In the genomic region with DNA sequence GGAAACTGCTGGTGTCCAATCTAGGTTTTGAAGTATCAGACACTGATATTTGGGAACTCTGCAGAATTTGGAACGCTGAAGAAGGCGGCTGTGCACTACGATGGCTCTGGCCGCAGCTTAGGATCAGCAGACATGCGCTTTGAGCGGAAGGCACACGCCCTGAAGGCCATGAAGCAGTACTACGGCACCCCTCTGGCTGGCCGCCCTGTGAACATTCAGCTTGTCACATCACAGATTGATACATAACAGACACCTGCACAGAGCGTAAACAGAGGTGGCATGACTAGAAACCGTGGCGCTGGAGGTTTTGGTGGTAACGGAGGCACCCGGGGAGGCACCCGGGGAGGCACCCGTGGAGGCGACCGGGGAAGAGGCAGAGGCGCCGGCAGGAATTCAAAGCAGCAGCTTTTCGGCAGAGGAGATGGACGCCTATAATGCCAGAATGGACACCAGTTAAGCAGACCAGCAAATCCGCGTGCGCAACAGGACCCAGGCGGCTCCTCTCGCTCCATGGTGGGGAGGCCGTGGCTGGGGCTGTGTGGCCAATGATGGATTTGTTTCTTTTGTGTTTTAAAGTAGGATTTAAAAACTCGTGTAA, we compare ENCODE assay signal across 27 cellular contexts. TPM values are rescaled to one million over a fixed set of nuclear protein-coding genes. Genes with fewer than 3 reads are reported as not detected.
DNase-seq lines count a peak whose midpoint lies in the region; ATAC-seq and TF ChIP-seq lines count a peak whose summit lies in the region.
"Had no signal": no experiment of that assay in that cellular context is flagged by ENCODE, and none has a peak within 500 bp of the region (broad histone marks: within the 10 kb centered on the region; RNA-seq: fewer than 3 reads in every experiment).

No MANE protein-coding gene starts in this region.

- no peaks in the 10 kb centered on the region for H3K36me3 Mint-ChIP-seq in GM23338 (ENCODE audit: low read depth)
- no peaks in the 10 kb centered on the region for H3K36me3 Mint-ChIP-seq in CD14-positive monocyte
- H3K36me3 Mint-ChIP-seq: CD8-positive, alpha-beta T cell had no signal

- no peak overlapping the region for H4K8ac ChIP-seq in neuronal stem cell (ENCODE audit: low read depth, low read length)

- DNase-seq in BE2C (peak; percentile 32), GM23338 (ENCODE audit: low spot score) (no peak), neuronal stem cell (ENCODE audit: low spot score) (no peak), CD14-positive monocyte (ENCODE audit: low spot score) (no peak), iPS-NIHi11 (ENCODE audit: low spot score) (no peak)
- DNase-seq: C1 segment of cervical spinal cord; Caco-2; CD8-positive, alpha-beta T cell; GDM1; HCEC 1CT; IMR-90; MM.1S; NCI-H1417; NCI-H187; NCI-H2107; NCI-H526 treated with DMSO at 0.1 percent for 48 hours; SHP77 had no signal

- no peaks in the 10 kb centered on the region for H3K79me1 ChIP-seq in neuronal stem cell (ENCODE audit: low read depth, low read length)

- H3K4me3 Mint-ChIP-seq in GM23338, result no peak overlapping the region
- no peak overlapping the region for H3K4me3 Mint-ChIP-seq in CD14-positive monocyte
- H3K4me3 Mint-ChIP-seq: CD8-positive, alpha-beta T cell had no signal

- H3K4me2 ChIP-seq in GM23338, result no peak overlapping the region
- no peak overlapping the region for H3K4me2 ChIP-seq in neuronal stem cell (ENCODE audit: insufficient read depth, low read length, poor library complexity, severe bottlenecking)
- H3K4me2 ChIP-seq: KMS-11 had no signal

- no peaks in the 10 kb centered on the region for H4K20me1 ChIP-seq in GM23338 (replicated peaks; ENCODE audit: insufficient read depth)

- H2BK12ac ChIP-seq in neuronal stem cell (ENCODE audit: low read length), result no peak overlapping the region

- H3K9me3 Mint-ChIP-seq in GM23338 (no peaks in the 10 kb centered on the region), CD14-positive monocyte (peaks cover 0 to 2% (median 0%) of the 10 kb centered on the region in 7 donors)
- H3K9me3 Mint-ChIP-seq: CD8-positive, alpha-beta T cell had no signal

- peak; percentile 55; the same call in 2 of the 3 replicates for ATAC-seq in GM23338
- ATAC-seq in esophagus mucosa, result peak; percentile 13
- no peak for ATAC-seq in GM18511 (IDR thresholded peaks at IDR 0.05; ENCODE audit: unreplicated experiment)
- ATAC-seq: CD8-positive, alpha-beta T cell; GM12878; Panc1 had no signal

- H3K27me3 Mint-ChIP-seq in GM23338 (ENCODE audit: insufficient read depth, low read depth, poor library complexity) (no peaks in the 10 kb centered on the region), CD14-positive monocyte (ENCODE audit: low read depth in 3 of 3) (peaks cover 10 to 22% (median 20%) of the 10 kb centered on the region in 3 donors)

- H2BK5ac ChIP-seq in neuronal stem cell (ENCODE audit: low read length), result no peak overlapping the region

- H3K27ac ChIP-seq in GM23338 (ENCODE audit: low read depth) (no peak overlapping the region), neuronal stem cell (replicated peaks; ENCODE audit: low read length) (no peak overlapping the region)
- H3K27ac ChIP-seq: KMS-11, RWPE1, SK-N-MC had no signal

- no peaks in the 10 kb centered on the region for H3F3A ChIP-seq in GM23338 (replicated peaks; ENCODE audit: low read depth)

- H3K23ac ChIP-seq in neuronal stem cell (ENCODE audit: low read depth, low read length, poor library complexity), result no peak overlapping the region

- peak overlapping the region; percentile 48 for H3K18ac ChIP-seq in neuronal stem cell (ENCODE audit: low read length)

- H3K27ac Mint-ChIP-seq in GM23338 (no peak overlapping the region), CD14-positive monocyte (no peak overlapping the region)
- H3K27ac Mint-ChIP-seq: CD8-positive, alpha-beta T cell had no signal

- peak overlapping the region; percentile 9 for H3K9ac ChIP-seq in neuronal stem cell (ENCODE audit: low read depth, low read length, poor library complexity)
- H3K9ac ChIP-seq: KMS-11 had no signal

- no peak overlapping the region for H3K4ac ChIP-seq in neuronal stem cell (ENCODE audit: low read length)

- no peak overlapping the region for H2BK15ac ChIP-seq in neuronal stem cell (ENCODE audit: low read length)

- H3K4me3 ChIP-seq in BE2C (ENCODE audit: low read depth, low read length) (no peak overlapping the region), GM23338 (no peak overlapping the region), neuronal stem cell (ENCODE audit: low read length in 2 of 2) (no peak overlapping the region)
- H3K4me3 ChIP-seq: GM12878, SK-N-MC had no signal

- WGBS in neuronal stem cell (ENCODE audit: extremely low coverage in 2 of 2, insufficient read length in 2 of 2, insufficient replicate concordance in 1 of 2), 2 donors, result no CpG with 5 or more reads among the region's 29 CpGs

- no peaks in the 10 kb centered on the region for H3K9me2 ChIP-seq in GM23338 (ENCODE audit: insufficient read depth)

- H2BK120ac ChIP-seq in neuronal stem cell (ENCODE audit: low read depth, low read length), result no peak overlapping the region

- H3K36me3 ChIP-seq in BE2C, result no peaks in the 10 kb centered on the region
- H3K36me3 ChIP-seq in GM23338 (ENCODE audit: insufficient read depth), result no peaks in the 10 kb centered on the region
- no peaks in the 10 kb centered on the region for H3K36me3 ChIP-seq in neuronal stem cell (replicated peaks in 1 of 2; ENCODE audit: control insufficient read depth in 2 of 2, insufficient read depth in 2 of 2, low read length in 2 of 2)

- H2AFZ ChIP-seq in GM23338, result peak overlapping the region; percentile 74
- no peak overlapping the region for H2AFZ ChIP-seq in neuronal stem cell (ENCODE audit: low read length)

- no peak overlapping the region for H2AK5ac ChIP-seq in neuronal stem cell (ENCODE audit: low read depth, low read length)

- H3K14ac ChIP-seq in neuronal stem cell (ENCODE audit: low read length), result no peak overlapping the region

- TF ChIP-seq CTCF in BE2C (IDR thresholded peaks at IDR 0.05; ENCODE audit: low read depth, low read length) (no peak), GM23338 (conservative IDR thresholded peaks at IDR 0.05; ENCODE audit: low read depth in 2 of 2) (no peak), CD14-positive monocyte (IDR thresholded peaks at IDR 0.05) (no peak)

- H3K4me1 Mint-ChIP-seq in GM23338 (no peaks in the 10 kb centered on the region), CD14-positive monocyte (no peaks in the 10 kb centered on the region)

- H3K9me3 ChIP-seq in BE2C (no peaks in the 10 kb centered on the region), neuronal stem cell (replicated peaks in 1 of 2; ENCODE audit: control insufficient read depth in 2 of 2, insufficient read depth in 1 of 2, low read depth in 1 of 2, low read length in 2 of 2) (no peaks in the 10 kb centered on the region)
- H3K9me3 ChIP-seq: Caco-2 had no signal

- H3K27me3 ChIP-seq in BE2C, result no peaks in the 10 kb centered on the region
- no peaks in the 10 kb centered on the region for H3K27me3 ChIP-seq in GM23338 (ENCODE audit: insufficient read depth)
- H3K27me3 ChIP-seq in neuronal stem cell (ENCODE audit: control insufficient read depth in 3 of 3, insufficient read depth in 3 of 3, low read depth in 1 of 3, low read length in 3 of 3), result no peaks in the 10 kb centered on the region

- H4K91ac ChIP-seq in neuronal stem cell (ENCODE audit: low read depth, low read length, poor library complexity), result no peak overlapping the region

- H3K4me1 ChIP-seq in BE2C (no peaks in the 10 kb centered on the region), GM23338 (ENCODE audit: insufficient read depth) (no peaks in the 10 kb centered on the region), neuronal stem cell (ENCODE audit: control insufficient read depth in 2 of 2, insufficient read depth in 1 of 2, low read depth in 1 of 2, low read length in 2 of 2) (no peaks in the 10 kb centered on the region)
- H3K4me1 ChIP-seq: Caco-2 had no signal

- no peaks in the 10 kb centered on the region for H3K79me2 ChIP-seq in GM23338 (replicated peaks; ENCODE audit: insufficient read depth)

- intact Hi-C loops in CD14-positive monocyte (cut with micrococcal nuclease), result no loop called here

TF ChIP-seq in GM23338, 12 proteins besides CTCF, POLR2A, EP300 and RAD21:
- TF ChIP-seq JUNB (IDR thresholded peaks at IDR 0.05; ENCODE audit: unreplicated experiment), result no peak

RNA-seq across cellular contexts. Expression of a gene that starts 22.2 kb away (rescaled TPM):
- polyA plus RNA-seq in BE2C (2012; ENCODE audit: insufficient read depth, insufficient read length, low read depth), result not detected
- not detected in 2 replicates for total RNA-seq in GM23338 (2014; rRNA removed; shearing (Covaris generic))
- polyA plus RNA-seq in GM23338 (2016; fragmentation: Nextera tagmentation; extraction: Ambion mirVana) (not detected in 2 replicates), CD14-positive monocyte (not detected)
- 0.56 TPM for total RNA-seq in esophagus mucosa
- polyA plus RNA-seq in neuronal stem cell (2013, experiment 1 of 2), result not detected
- not detected for polyA plus RNA-seq in neuronal stem cell (2013, experiment 2 of 2)
- total RNA-seq: Caco-2; CD8-positive, alpha-beta T cell; GM12878; H1; IMR-90; NCI-H460; OCI-LY7 had no signal
- polyA plus RNA-seq: GM12878, H1, IMR-90 had no signal

RNA-seq across cellular contexts. Expression of a gene that starts 43.0 kb away (rescaled TPM):
- 162 TPM for polyA plus RNA-seq in BE2C (2012; ENCODE audit: insufficient read depth, insufficient read length, low read depth)
- total RNA-seq in GM23338 (2014; rRNA removed; shearing (Covaris generic)), result 24.2 and 25.7 TPM in 2 replicates
- polyA plus RNA-seq in GM23338 (2016; fragmentation: Nextera tagmentation; extraction: Ambion mirVana) (21.4 and 23.1 TPM in 2 replicates), CD14-positive monocyte (10 to 100 TPM; 53.1 to 54.6 TPM)
- 37.5 TPM for total RNA-seq in esophagus mucosa
- polyA plus RNA-seq in neuronal stem cell (2013, experiment 1 of 2), result 74.0 TPM
- 73.5 TPM for polyA plus RNA-seq in neuronal stem cell (2013, experiment 2 of 2)
